Comparison of ENCODE assay signal across 8 cellular contexts in the genomic region with DNA sequence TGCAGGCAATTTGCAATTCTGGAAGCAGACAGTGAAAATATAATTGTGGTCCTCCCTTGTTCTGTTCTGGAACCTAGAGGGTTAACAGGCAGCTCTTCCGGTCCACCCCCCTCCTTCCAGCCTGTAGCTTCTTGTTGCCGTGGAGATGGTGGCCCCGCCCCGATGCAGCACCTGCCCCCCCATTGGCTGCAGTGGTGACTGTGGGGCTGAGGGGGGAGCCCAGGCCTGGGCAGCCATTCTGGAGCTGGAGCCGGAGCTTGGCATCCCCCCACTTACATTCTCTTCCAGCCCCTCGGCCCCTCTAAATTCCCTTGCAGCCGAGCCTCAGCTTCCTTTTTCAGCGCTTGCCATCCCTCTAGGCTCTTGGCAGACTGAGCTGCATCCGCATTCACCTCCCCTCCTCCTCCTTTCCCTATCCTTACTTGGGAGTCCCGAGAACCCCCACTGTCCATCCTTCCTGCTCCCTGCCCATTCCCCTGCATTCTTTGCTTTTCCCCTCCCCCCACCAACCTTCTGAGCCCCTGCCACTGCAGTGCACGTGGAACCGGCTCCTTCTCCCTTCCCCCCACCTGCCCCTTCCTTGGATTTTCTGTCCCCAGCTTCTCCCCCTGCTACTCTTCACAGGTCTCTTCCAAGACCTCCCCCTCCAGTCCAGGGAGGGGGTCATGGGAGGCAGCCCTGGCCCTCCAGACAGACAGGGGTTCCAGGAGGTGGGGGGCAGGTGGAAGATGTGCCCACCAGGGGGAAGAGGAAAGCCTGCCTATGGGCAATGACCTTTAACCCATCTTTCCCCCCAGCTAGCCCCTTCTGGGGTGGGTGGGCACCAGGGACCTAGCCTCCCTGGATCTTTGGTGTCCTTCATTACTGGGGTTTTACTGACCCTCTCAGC. TPM values are rescaled to one million over a fixed set of nuclear protein-coding genes. Genes with fewer than 3 reads are reported as not detected.
DNase-seq lines count a peak whose midpoint lies in the region; ATAC-seq and TF ChIP-seq lines count a peak whose summit lies in the region.

No MANE protein-coding gene starts in this region.

- H3K27me3 ChIP-seq in CD8-positive, alpha-beta T cell (ENCODE audit: insufficient read depth, low read length), result no peaks in the 10 kb centered on the region
- H3K27me3 ChIP-seq in GM23338 (ENCODE audit: insufficient read depth) (no peaks in the 10 kb centered on the region), foreskin keratinocyte (no peaks in the 10 kb centered on the region), trophoblast cell (ENCODE audit: insufficient read depth, low read length) (no peaks in the 10 kb centered on the region), vagina (no peaks in the 10 kb centered on the region), colonic mucosa (no peaks in the 10 kb centered on the region)

- no peak overlapping the region for H3K4ac ChIP-seq in trophoblast cell (ENCODE audit: low read depth, low read length)

- no peak overlapping the region for H2BK5ac ChIP-seq in trophoblast cell (ENCODE audit: low read depth, low read length, poor library complexity)

- H2AK5ac ChIP-seq in trophoblast cell (ENCODE audit: low read length), result no peak overlapping the region

- peak overlapping the region; percentile 94 for H3K27ac Mint-ChIP-seq in CD8-positive, alpha-beta T cell
- peak overlapping the region; percentile 90 for H3K27ac Mint-ChIP-seq in GM23338
- peak overlapping the region; percentile 96 for H3K27ac Mint-ChIP-seq in activated T-cell treated with anti-CD3 and anti-CD28 coated beads, Interleukin-2, amount 50 U/mL, for 24 hours

- H3K14ac ChIP-seq in trophoblast cell (ENCODE audit: low read length), result no peak overlapping the region

- peak; percentile 77 to 90 (median 86) for DNase-seq in CD8-positive, alpha-beta T cell
- DNase-seq in GM23338 (ENCODE audit: low spot score) (peak; percentile 97), NOMO-1 treated with DMSO at 0.1 percent for 48 hours (lab: John Stamatoyannopoulos, UW; ENCODE audit: unreplicated experiment) (peak; percentile 36), foreskin keratinocyte (no peak), trophoblast cell (no peak), vagina (ENCODE audit: extremely low spot score in 2 of 2) (no peak), colonic mucosa (no peak)
- peak; percentile 85 for DNase-seq in activated T-cell treated with anti-CD3 and anti-CD28 coated beads, Interleukin-2, amount 50 U/mL, for 24 hours

- H2BK12ac ChIP-seq in trophoblast cell (ENCODE audit: low read length), result no peak overlapping the region

- peaks cover 23% of the 10 kb centered on the region for H3K36me3 Mint-ChIP-seq in CD8-positive, alpha-beta T cell
- H3K36me3 Mint-ChIP-seq in GM23338 (ENCODE audit: low read depth), result peaks cover 40% of the 10 kb centered on the region
- H3K36me3 Mint-ChIP-seq in activated T-cell treated with anti-CD3 and anti-CD28 coated beads, Interleukin-2, amount 50 U/mL, for 24 hours (ENCODE audit: low read depth), result peaks cover 27% of the 10 kb centered on the region

- H3K9me2 ChIP-seq in GM23338 (ENCODE audit: insufficient read depth), result no peaks in the 10 kb centered on the region

- no peaks in the 10 kb centered on the region; the same call in 1 of the 2 replicates for H4K20me1 ChIP-seq in GM23338 (replicated peaks; ENCODE audit: insufficient read depth)

- H4K91ac ChIP-seq in trophoblast cell (ENCODE audit: low read depth, low read length), result no peak overlapping the region

- H3K79me2 ChIP-seq in GM23338 (replicated peaks; ENCODE audit: insufficient read depth), result peaks cover 67% of the 10 kb centered on the region
- peaks cover 2% of the 10 kb centered on the region for H3K79me2 ChIP-seq in trophoblast cell (ENCODE audit: control insufficient read depth, insufficient read depth, low read length, poor library complexity)

- peak overlapping the region; percentile 90 for H3K4me2 ChIP-seq in GM23338
- peak overlapping the region; percentile 68 for H3K4me2 ChIP-seq in trophoblast cell (ENCODE audit: low read length)

- POLR2A ChIA-PET in CD8-positive, alpha-beta T cell (lab: Charles Lee), result interaction anchor here (0.7 to 2.5 kb wide), 19 partner anchors 11 to 461 kb away, joined by 3 to 27 read pairs (median 6); partner anchors contain the start of genes B3GALT4, CUTA, PFDN6 and PHF1

- no peak overlapping the region for H4K12ac ChIP-seq in trophoblast cell (ENCODE audit: low read depth, low read length)

- intact Hi-C loops in CD8-positive, alpha-beta T cell (cut with DNase I, micrococcal nuclease), result loop anchor here (1.0 to 2.0 kb wide), 5 partner anchors 13 to 140 kb away; partner anchors contain the start of genes KIFC1 (in 2 of the 2), ZBTB9 (in 2 of the 2) and CUTA (in 1 of the 2)
- intact Hi-C loops in vagina (cut with DNase I) (no loop called here), colonic mucosa (cut with DNase I) (no loop called here)

- peak overlapping the region; percentile 53 for H3K27ac ChIP-seq in CD8-positive, alpha-beta T cell (ENCODE audit: low read depth, low read length)
- H3K27ac ChIP-seq in GM23338 (ENCODE audit: low read depth) (peak overlapping the region; percentile 100), foreskin keratinocyte (no peak overlapping the region), trophoblast cell (ENCODE audit: low read depth, low read length) (no peak overlapping the region), vagina (peak overlapping the region; percentile 37), colonic mucosa (no peak overlapping the region)

- H3K18ac ChIP-seq in trophoblast cell (ENCODE audit: low read length), result peak overlapping the region; percentile 45

- H3K23ac ChIP-seq in trophoblast cell (ENCODE audit: low read length), result no peak overlapping the region

- peaks cover 25% of the 10 kb centered on the region for H3F3A ChIP-seq in GM23338 (replicated peaks; ENCODE audit: low read depth)

- no peaks in the 10 kb centered on the region for H3K27me3 Mint-ChIP-seq in CD8-positive, alpha-beta T cell (ENCODE audit: low read depth)
- H3K27me3 Mint-ChIP-seq in GM23338 (ENCODE audit: insufficient read depth, low read depth, poor library complexity), result peaks cover 28% of the 10 kb centered on the region
- no peaks in the 10 kb centered on the region for H3K27me3 Mint-ChIP-seq in activated T-cell treated with anti-CD3 and anti-CD28 coated beads, Interleukin-2, amount 50 U/mL, for 24 hours

- ATAC-seq in CD8-positive, alpha-beta T cell, result peak; percentile 59
- ATAC-seq in GM23338 (peak; percentile 50), foreskin keratinocyte (peak; percentile 35)

- H3K4me3 ChIP-seq in CD8-positive, alpha-beta T cell (ENCODE audit: low read depth, low read length), result peak overlapping the region; percentile 38
- H3K4me3 ChIP-seq in GM23338, result peak overlapping the region; percentile 64
- H3K4me3 ChIP-seq in trophoblast cell (ENCODE audit: low read depth, low read length), result no peak overlapping the region
- peak overlapping the region; percentile 0 to 3 for H3K4me3 ChIP-seq in vagina
- no peak overlapping the region for H3K4me3 ChIP-seq in colonic mucosa

- H4K8ac ChIP-seq in trophoblast cell (ENCODE audit: low read depth, low read length), result no peak overlapping the region

- H3K4me1 ChIP-seq in CD8-positive, alpha-beta T cell (ENCODE audit: insufficient read depth, low read length), result peaks cover 56% of the 10 kb centered on the region
- H3K4me1 ChIP-seq in GM23338 (ENCODE audit: insufficient read depth) (peaks cover 60% of the 10 kb centered on the region), foreskin keratinocyte (peaks cover 18% of the 10 kb centered on the region), trophoblast cell (ENCODE audit: control insufficient read depth in 1 of 2, insufficient read depth in 2 of 2, low read length in 2 of 2) (peaks cover 39 to 48% of the 10 kb centered on the region in 2 experiments), vagina (peaks cover 64% of the 10 kb centered on the region), colonic mucosa (peaks cover 7% of the 10 kb centered on the region)

- H3K9me3 ChIP-seq in CD8-positive, alpha-beta T cell (ENCODE audit: low read length), result no peaks in the 10 kb centered on the region
- H3K9me3 ChIP-seq in trophoblast cell (ENCODE audit: insufficient read depth, low read depth, low read length), result peaks cover 2% of the 10 kb centered on the region
- no peaks in the 10 kb centered on the region for H3K9me3 ChIP-seq in vagina
- no peaks in the 10 kb centered on the region for H3K9me3 ChIP-seq in colonic mucosa

- peaks cover 8% of the 10 kb centered on the region for H3K36me3 ChIP-seq in CD8-positive, alpha-beta T cell (ENCODE audit: insufficient read depth, low read length)
- H3K36me3 ChIP-seq in GM23338 (ENCODE audit: insufficient read depth) (peaks cover 15% of the 10 kb centered on the region), trophoblast cell (ENCODE audit: control insufficient read depth in 1 of 2, insufficient read depth in 2 of 2, low read length in 2 of 2) (peaks cover 6 to 12% of the 10 kb centered on the region in 2 experiments), vagina (peaks cover 0 to 8% of the 10 kb centered on the region in 2 donors), colonic mucosa (no peaks in the 10 kb centered on the region)

- peaks cover 4% of the 10 kb centered on the region for H3K79me1 ChIP-seq in trophoblast cell (ENCODE audit: low read length)

- no peaks in the 10 kb centered on the region for H3K9me3 Mint-ChIP-seq in CD8-positive, alpha-beta T cell
- no peaks in the 10 kb centered on the region for H3K9me3 Mint-ChIP-seq in GM23338
- no peaks in the 10 kb centered on the region for H3K9me3 Mint-ChIP-seq in activated T-cell treated with anti-CD3 and anti-CD28 coated beads, Interleukin-2, amount 50 U/mL, for 24 hours

- TF ChIP-seq CTCF in CD8-positive, alpha-beta T cell (IDR thresholded peaks at IDR 0.05), result no peak
- TF ChIP-seq CTCF in GM23338 (conservative IDR thresholded peaks at IDR 0.05; ENCODE audit: low read depth in 2 of 2), result no peak
- no peak for TF ChIP-seq CTCF in foreskin keratinocyte (conservative IDR thresholded peaks at IDR 0.05)
- TF ChIP-seq CTCF in vagina (IDR thresholded peaks at IDR 0.05), result no peak
- no peak for TF ChIP-seq CTCF in colonic mucosa (IDR thresholded peaks at IDR 0.05)

- no peak overlapping the region for H2AFZ ChIP-seq in GM23338
- H2AFZ ChIP-seq in trophoblast cell (ENCODE audit: insufficient read depth, low read length, poor library complexity), result no peak overlapping the region

- no peak overlapping the region for H3K9ac ChIP-seq in trophoblast cell (ENCODE audit: low read length)
- H3K9ac ChIP-seq in colonic mucosa (ENCODE audit: low read depth in 2 of 2, low read length in 2 of 2), result no peak overlapping the region

- H3K4me1 Mint-ChIP-seq in CD8-positive, alpha-beta T cell (ENCODE audit: low read depth), result peaks cover 64% of the 10 kb centered on the region
- H3K4me1 Mint-ChIP-seq in GM23338, result peaks cover 65% of the 10 kb centered on the region
- peaks cover 60% of the 10 kb centered on the region for H3K4me1 Mint-ChIP-seq in activated T-cell treated with anti-CD3 and anti-CD28 coated beads, Interleukin-2, amount 50 U/mL, for 24 hours (ENCODE audit: low read depth)

- CTCF ChIA-PET in CD8-positive, alpha-beta T cell (lab: Charles Lee), result interaction anchor here (1.0 to 2.9 kb wide), 4 partner anchors 17 to 40 kb away, joined by 3 to 14 read pairs (median 4); partner anchors contain the start of gene ZBTB9

- no peak overlapping the region for H2BK120ac ChIP-seq in trophoblast cell (ENCODE audit: insufficient read depth, low read length, poor library complexity)

- TF ChIP-seq POLR2A in vagina (IDR thresholded peaks at IDR 0.05), result no peak

- peak overlapping the region; percentile 93 for H3K4me3 Mint-ChIP-seq in CD8-positive, alpha-beta T cell
- H3K4me3 Mint-ChIP-seq in GM23338, result peak overlapping the region; percentile 80
- peak overlapping the region; percentile 92 for H3K4me3 Mint-ChIP-seq in activated T-cell treated with anti-CD3 and anti-CD28 coated beads, Interleukin-2, amount 50 U/mL, for 24 hours

- no CpG with 5 or more reads among the region's 12 CpGs for WGBS in trophoblast cell (ENCODE audit: extremely low coverage, insufficient coverage, insufficient read length)

RNA-seq across cellular contexts. Expression of gene SYNGAP1, which starts 11.4 kb away (rescaled TPM):
- 10 to 100 TPM; 54.3 to 64.1 TPM for total RNA-seq in CD8-positive, alpha-beta T cell
- 36.9 and 45.0 TPM in 2 replicates for total RNA-seq in GM23338 (2014; rRNA removed; shearing (Covaris generic))
- polyA plus RNA-seq in GM23338 (2016; fragmentation: Nextera tagmentation; extraction: Ambion mirVana), result 12.9 and 13.9 TPM in 2 replicates
- 3.3 and 7.6 TPM in 2 replicates for total RNA-seq in foreskin keratinocyte
- 2.0 and 2.3 TPM in 2 replicates for polyA plus RNA-seq in foreskin keratinocyte
- 11.3 and 23.2 TPM in 2 replicates for polyA plus RNA-seq in trophoblast cell (2013)
- total RNA-seq in vagina, result 16.0 TPM
- total RNA-seq in colonic mucosa, result 10 to 100 TPM in 1 of 2 donors, 1 to 10 TPM in 1; 5.3 to 10.4 TPM

RNA-seq across cellular contexts. Expression of gene CUTA, which starts 13.3 kb away (rescaled TPM):
- total RNA-seq in CD8-positive, alpha-beta T cell, result 100 to 1,000 TPM; 159 to 177 TPM
- 193 and 207 TPM in 2 replicates for total RNA-seq in GM23338 (2014; rRNA removed; shearing (Covaris generic))
- polyA plus RNA-seq in GM23338 (2016; fragmentation: Nextera tagmentation; extraction: Ambion mirVana) (421 and 426 TPM in 2 replicates), foreskin keratinocyte (382 and 433 TPM in 2 replicates)
- total RNA-seq in foreskin keratinocyte (248 and 266 TPM in 2 replicates), vagina (73.2 TPM), colonic mucosa (100 to 1,000 TPM; 145 to 172 TPM)
- polyA plus RNA-seq in trophoblast cell (2013), result 201 and 213 TPM in 2 replicates

RNA-seq across cellular contexts. Expression of gene PHF1, which starts 20.4 kb away (rescaled TPM):
- total RNA-seq in CD8-positive, alpha-beta T cell, result 100 to 1,000 TPM; 560 to 588 TPM
- 33.2 and 46.7 TPM in 2 replicates for total RNA-seq in GM23338 (2014; rRNA removed; shearing (Covaris generic))
- polyA plus RNA-seq in GM23338 (2016; fragmentation: Nextera tagmentation; extraction: Ambion mirVana) (29.4 and 31.4 TPM in 2 replicates), foreskin keratinocyte (29.9 and 32.0 TPM in 2 replicates)
- total RNA-seq in foreskin keratinocyte (19.4 and 21.3 TPM in 2 replicates), vagina (73.2 TPM), colonic mucosa (10 to 100 TPM; 21.9 to 39.5 TPM)
- polyA plus RNA-seq in trophoblast cell (2013), result 42.6 and 42.7 TPM in 2 replicates

RNA-seq across cellular contexts. Expression of gene ZBTB9, which starts 23.1 kb away (rescaled TPM):
- total RNA-seq in CD8-positive, alpha-beta T cell, result 1 to 10 TPM; 7.1 to 9.5 TPM
- 17.9 and 25.2 TPM in 2 replicates for total RNA-seq in GM23338 (2014; rRNA removed; shearing (Covaris generic))
- 13.5 and 13.6 TPM in 2 replicates for polyA plus RNA-seq in GM23338 (2016; fragmentation: Nextera tagmentation; extraction: Ambion mirVana)
- 11.0 and 11.4 TPM in 2 replicates for total RNA-seq in foreskin keratinocyte
- polyA plus RNA-seq in foreskin keratinocyte, result 8.8 and 9.6 TPM in 2 replicates
- polyA plus RNA-seq in trophoblast cell (2013), result 5.7 and 6.1 TPM in 2 replicates
- total RNA-seq in vagina, result 1.5 TPM
- 1 to 10 TPM; 4.8 to 8.1 TPM for total RNA-seq in colonic mucosa

RNA-seq across cellular contexts. Expression of gene KIFC1, which starts 39.6 kb away (rescaled TPM):
- 1 to 10 TPM; 1.6 to 2.1 TPM for total RNA-seq in CD8-positive, alpha-beta T cell
- 61.7 and 64.4 TPM in 2 replicates for total RNA-seq in GM23338 (2014; rRNA removed; shearing (Covaris generic))
- 10.1 and 10.3 TPM in 2 replicates for polyA plus RNA-seq in GM23338 (2016; fragmentation: Nextera tagmentation; extraction: Ambion mirVana)
- 58.0 and 72.9 TPM in 2 replicates for total RNA-seq in foreskin keratinocyte
- 42.5 and 52.9 TPM in 2 replicates for polyA plus RNA-seq in foreskin keratinocyte
- 66.1 and 66.6 TPM in 2 replicates for polyA plus RNA-seq in trophoblast cell (2013)
- 27.5 TPM for total RNA-seq in vagina
- total RNA-seq in colonic mucosa, result 10 to 100 TPM; 15.8 to 74.6 TPM

Comparison
In these comparisons a context has a peak if more than half of its experiments do, and no peak if none do; other contexts are left out.
1. DNase-seq: peak in CD8-positive, alpha-beta T cell (7 of 7), GM23338 (single experiment), NOMO-1 treated with DMSO at 0.1 percent for 48 hours (single experiment) and activated T-cell treated with anti-CD3 and anti-CD28 coated beads, Interleukin-2, amount 50 U/mL, for 24 hours (single experiment); none in foreskin keratinocyte (0 of 2), trophoblast cell (0 of 2), vagina (0 of 2) and colonic mucosa (single experiment).
2. H3K27ac ChIP-seq: peak in CD8-positive, alpha-beta T cell (single experiment), GM23338 (single experiment) and vagina (single experiment); none in foreskin keratinocyte (single experiment), trophoblast cell (single experiment) and colonic mucosa (single experiment).
3. H3K4me3 ChIP-seq: peak in CD8-positive, alpha-beta T cell (single experiment), GM23338 (single experiment) and vagina (2 of 2); none in trophoblast cell (single experiment) and colonic mucosa (single experiment).
4. intact Hi-C loops: an anchor here in CD8-positive, alpha-beta T cell (1.0 to 2.0 kb wide); none called in vagina and colonic mucosa.
5. Peak in every context shown above with its lines, with median percentiles within 50 percentile points of each other: ATAC-seq, H3K27ac Mint-ChIP-seq and H3K4me3 Mint-ChIP-seq.